1 cellular context compared by ENCODE assay signal in the genomic region with DNA sequence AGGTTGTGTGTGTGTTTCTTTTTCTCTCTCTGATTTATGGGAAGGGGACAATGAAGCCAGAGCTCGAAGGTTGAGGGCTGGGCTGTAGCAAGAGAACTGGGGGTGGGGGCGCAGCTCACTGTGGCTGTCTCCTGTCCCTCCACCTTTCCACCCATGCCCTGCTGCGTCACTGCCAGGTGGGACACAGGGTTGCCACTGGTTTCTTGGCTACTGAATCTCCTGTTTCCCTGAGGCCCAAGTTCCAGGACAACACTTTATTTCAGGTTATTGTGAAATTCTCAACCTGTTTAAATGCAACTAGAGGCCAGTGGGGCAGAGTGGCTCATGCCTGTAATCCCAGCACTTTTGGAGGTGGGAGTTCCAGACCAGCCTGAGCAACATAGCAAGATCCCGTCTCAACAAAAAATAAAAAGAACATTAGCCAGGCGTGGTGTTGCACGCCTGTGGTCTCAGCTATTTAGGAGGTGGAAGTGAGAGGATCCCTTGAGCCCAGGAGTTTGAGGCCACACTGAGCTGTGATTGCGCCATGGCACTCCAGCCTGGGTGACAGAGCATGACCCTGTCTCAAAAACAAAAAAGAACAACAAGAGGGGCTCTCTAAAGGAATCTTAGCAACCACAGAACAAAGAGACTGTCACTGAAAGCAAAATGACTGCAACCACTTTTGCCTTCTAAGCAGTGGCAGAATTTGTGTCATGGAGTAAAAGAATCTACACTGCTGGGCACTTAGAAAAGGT.
TF ChIP-seq lines count a peak whose summit lies in the region.

No MANE protein-coding gene starts in this region.

TF ChIP-seq in H1, 55 proteins besides CTCF, POLR2A, EP300 and RAD21:
- TF ChIP-seq, protein P1, sequence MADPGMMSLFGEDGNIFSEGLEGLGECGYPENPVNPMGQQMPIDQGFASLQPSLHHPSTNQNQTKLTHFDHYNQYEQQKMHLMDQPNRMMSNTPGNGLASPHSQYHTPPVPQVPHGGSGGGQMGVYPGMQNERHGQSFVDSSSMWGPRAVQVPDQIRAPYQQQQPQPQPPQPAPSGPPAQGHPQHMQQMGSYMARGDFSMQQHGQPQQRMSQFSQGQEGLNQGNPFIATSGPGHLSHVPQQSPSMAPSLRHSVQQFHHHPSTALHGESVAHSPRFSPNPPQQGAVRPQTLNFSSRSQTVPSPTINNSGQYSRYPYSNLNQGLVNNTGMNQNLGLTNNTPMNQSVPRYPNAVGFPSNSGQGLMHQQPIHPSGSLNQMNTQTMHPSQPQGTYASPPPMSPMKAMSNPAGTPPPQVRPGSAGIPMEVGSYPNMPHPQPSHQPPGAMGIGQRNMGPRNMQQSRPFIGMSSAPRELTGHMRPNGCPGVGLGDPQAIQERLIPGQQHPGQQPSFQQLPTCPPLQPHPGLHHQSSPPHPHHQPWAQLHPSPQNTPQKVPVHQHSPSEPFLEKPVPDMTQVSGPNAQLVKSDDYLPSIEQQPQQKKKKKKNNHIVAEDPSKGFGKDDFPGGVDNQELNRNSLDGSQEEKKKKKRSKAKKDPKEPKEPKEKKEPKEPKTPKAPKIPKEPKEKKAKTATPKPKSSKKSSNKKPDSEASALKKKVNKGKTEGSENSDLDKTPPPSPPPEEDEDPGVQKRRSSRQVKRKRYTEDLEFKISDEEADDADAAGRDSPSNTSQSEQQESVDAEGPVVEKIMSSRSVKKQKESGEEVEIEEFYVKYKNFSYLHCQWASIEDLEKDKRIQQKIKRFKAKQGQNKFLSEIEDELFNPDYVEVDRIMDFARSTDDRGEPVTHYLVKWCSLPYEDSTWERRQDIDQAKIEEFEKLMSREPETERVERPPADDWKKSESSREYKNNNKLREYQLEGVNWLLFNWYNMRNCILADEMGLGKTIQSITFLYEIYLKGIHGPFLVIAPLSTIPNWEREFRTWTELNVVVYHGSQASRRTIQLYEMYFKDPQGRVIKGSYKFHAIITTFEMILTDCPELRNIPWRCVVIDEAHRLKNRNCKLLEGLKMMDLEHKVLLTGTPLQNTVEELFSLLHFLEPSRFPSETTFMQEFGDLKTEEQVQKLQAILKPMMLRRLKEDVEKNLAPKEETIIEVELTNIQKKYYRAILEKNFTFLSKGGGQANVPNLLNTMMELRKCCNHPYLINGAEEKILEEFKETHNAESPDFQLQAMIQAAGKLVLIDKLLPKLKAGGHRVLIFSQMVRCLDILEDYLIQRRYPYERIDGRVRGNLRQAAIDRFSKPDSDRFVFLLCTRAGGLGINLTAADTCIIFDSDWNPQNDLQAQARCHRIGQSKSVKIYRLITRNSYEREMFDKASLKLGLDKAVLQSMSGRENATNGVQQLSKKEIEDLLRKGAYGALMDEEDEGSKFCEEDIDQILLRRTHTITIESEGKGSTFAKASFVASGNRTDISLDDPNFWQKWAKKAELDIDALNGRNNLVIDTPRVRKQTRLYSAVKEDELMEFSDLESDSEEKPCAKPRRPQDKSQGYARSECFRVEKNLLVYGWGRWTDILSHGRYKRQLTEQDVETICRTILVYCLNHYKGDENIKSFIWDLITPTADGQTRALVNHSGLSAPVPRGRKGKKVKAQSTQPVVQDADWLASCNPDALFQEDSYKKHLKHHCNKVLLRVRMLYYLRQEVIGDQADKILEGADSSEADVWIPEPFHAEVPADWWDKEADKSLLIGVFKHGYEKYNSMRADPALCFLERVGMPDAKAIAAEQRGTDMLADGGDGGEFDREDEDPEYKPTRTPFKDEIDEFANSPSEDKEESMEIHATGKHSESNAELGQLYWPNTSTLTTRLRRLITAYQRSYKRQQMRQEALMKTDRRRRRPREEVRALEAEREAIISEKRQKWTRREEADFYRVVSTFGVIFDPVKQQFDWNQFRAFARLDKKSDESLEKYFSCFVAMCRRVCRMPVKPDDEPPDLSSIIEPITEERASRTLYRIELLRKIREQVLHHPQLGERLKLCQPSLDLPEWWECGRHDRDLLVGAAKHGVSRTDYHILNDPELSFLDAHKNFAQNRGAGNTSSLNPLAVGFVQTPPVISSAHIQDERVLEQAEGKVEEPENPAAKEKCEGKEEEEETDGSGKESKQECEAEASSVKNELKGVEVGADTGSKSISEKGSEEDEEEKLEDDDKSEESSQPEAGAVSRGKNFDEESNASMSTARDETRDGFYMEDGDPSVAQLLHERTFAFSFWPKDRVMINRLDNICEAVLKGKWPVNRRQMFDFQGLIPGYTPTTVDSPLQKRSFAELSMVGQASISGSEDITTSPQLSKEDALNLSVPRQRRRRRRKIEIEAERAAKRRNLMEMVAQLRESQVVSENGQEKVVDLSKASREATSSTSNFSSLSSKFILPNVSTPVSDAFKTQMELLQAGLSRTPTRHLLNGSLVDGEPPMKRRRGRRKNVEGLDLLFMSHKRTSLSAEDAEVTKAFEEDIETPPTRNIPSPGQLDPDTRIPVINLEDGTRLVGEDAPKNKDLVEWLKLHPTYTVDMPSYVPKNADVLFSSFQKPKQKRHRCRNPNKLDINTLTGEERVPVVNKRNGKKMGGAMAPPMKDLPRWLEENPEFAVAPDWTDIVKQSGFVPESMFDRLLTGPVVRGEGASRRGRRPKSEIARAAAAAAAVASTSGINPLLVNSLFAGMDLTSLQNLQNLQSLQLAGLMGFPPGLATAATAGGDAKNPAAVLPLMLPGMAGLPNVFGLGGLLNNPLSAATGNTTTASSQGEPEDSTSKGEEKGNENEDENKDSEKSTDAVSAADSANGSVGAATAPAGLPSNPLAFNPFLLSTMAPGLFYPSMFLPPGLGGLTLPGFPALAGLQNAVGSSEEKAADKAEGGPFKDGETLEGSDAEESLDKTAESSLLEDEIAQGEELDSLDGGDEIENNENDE (IDR thresholded peaks at IDR 0.05; ENCODE audit: insufficient replicate concordance, low read length) = no peak
- TF ChIP-seq POLR2AphosphoS5 (IDR thresholded peaks at IDR 0.05; ENCODE audit: low read depth, low read length) (no peak), HDAC2 (IDR thresholded peaks at IDR 0.05; ENCODE audit: borderline replicate concordance in 1 of 2, low read depth in 2 of 2, low read length in 2 of 2) (no peak), SIX5 (IDR thresholded peaks at IDR 0.05; ENCODE audit: low read depth, low read length) (no peak), RXRA (IDR thresholded peaks at IDR 0.05; ENCODE audit: insufficient read depth, low read depth, low read length) (no peak), CTBP2 (IDR thresholded peaks at IDR 0.05; ENCODE audit: borderline replicate concordance, insufficient read depth, insufficient read length, low read length) (no peak), ZNF274 (IDR thresholded peaks at IDR 0.05; ENCODE audit: borderline replicate concordance, extremely low read depth, low read length) (no peak)
TF ChIP-seq in H1: peak in this region for 0.
